Comparison of ENCODE assay signal across 8 cellular contexts in the genomic region with DNA sequence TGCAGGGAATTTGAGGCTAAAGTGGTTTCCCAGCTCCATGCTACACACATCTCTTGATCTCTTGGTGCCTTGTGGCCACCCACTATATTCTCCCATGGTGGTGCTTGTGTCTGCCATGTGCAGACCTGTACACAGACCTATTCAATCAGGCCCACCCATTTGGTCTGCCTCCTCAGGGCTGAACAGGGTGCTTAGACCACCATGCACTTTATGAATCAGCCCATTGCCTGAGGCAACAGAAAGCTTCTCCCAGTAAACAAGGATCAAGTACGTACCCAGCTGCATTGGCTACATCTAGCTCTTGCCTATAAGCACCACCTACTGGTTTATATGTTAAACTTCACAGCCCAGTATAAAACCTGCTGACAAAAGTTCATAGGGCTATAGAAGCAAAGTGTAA.
DNase-seq lines count a peak whose midpoint lies in the region; ATAC-seq, FAIRE-seq and TF ChIP-seq lines count a peak whose summit lies in the region.

No MANE protein-coding gene starts in this region.

- no peak overlapping the region for H3K4me3 Mint-ChIP-seq in astrocyte (ENCODE audit: unreplicated experiment)

- H3K79me2 ChIP-seq in astrocyte (ENCODE audit: insufficient read depth, low read length), result no peaks in the 10 kb centered on the region

- no peak overlapping the region for H3K4me2 ChIP-seq in astrocyte (ENCODE audit: low read length)

- TF ChIP-seq POLR2A in right lobe of liver (IDR thresholded peaks at IDR 0.05) (no peak), sigmoid colon (IDR thresholded peaks at IDR 0.05) (no peak)

- H3K4me1 ChIP-seq in astrocyte (ENCODE audit: insufficient read depth, low read length), result no peaks in the 10 kb centered on the region
- H3K4me1 ChIP-seq in right lobe of liver, result no peaks in the 10 kb centered on the region
- H3K4me1 ChIP-seq in sigmoid colon, result no peaks in the 10 kb centered on the region

- no peak overlapping the region for H3K9ac ChIP-seq in astrocyte (ENCODE audit: low read length)

- H3K9me3 ChIP-seq in astrocyte (ENCODE audit: insufficient read depth, low read depth, low read length) (no peaks in the 10 kb centered on the region), right lobe of liver (no peaks in the 10 kb centered on the region), sigmoid colon (no peaks in the 10 kb centered on the region)

- intact Hi-C loops in right lobe of liver (cut with DNase I) (no loop called here), sigmoid colon (cut with DNase I) (no loop called here)

- H2AFZ ChIP-seq in astrocyte (ENCODE audit: low read depth, low read length), result no peak overlapping the region

- H3K36me3 Mint-ChIP-seq in astrocyte (ENCODE audit: low read depth, unreplicated experiment), result peaks cover 2% of the 10 kb centered on the region

- no peak for TF ChIP-seq EP300 in sigmoid colon (IDR thresholded peaks at IDR 0.05)

- no peak overlapping the region for H3K4me3 ChIP-seq in astrocyte (ENCODE audit: insufficient read depth, low read depth, low read length)
- H3K4me3 ChIP-seq in right lobe of liver, result no peak overlapping the region
- no peak overlapping the region for H3K4me3 ChIP-seq in sigmoid colon

- H3K27me3 ChIP-seq in astrocyte (ENCODE audit: insufficient read depth, low read length) (no peaks in the 10 kb centered on the region), right lobe of liver (no peaks in the 10 kb centered on the region), sigmoid colon (no peaks in the 10 kb centered on the region)

- 18% methylated on average over 1 of the region's 1 CpG for WGBS in right lobe of liver (ENCODE audit: insufficient coverage, low coverage, low lambda C conversion rate, missing lambda C conversion rate)
- 1 to 5% methylated on average over 1 of the region's 1 CpG for WGBS in sigmoid colon, 2 donors

- no peak overlapping the region for H3K27ac ChIP-seq in astrocyte (ENCODE audit: low read depth, low read length)
- H3K27ac ChIP-seq in right lobe of liver, result no peak overlapping the region
- no peak overlapping the region for H3K27ac ChIP-seq in sigmoid colon

- H3K36me3 ChIP-seq in astrocyte (ENCODE audit: insufficient read depth, low read length) (no peaks in the 10 kb centered on the region), right lobe of liver (no peaks in the 10 kb centered on the region), sigmoid colon (no peaks in the 10 kb centered on the region)

- H3K4me1 Mint-ChIP-seq in astrocyte (ENCODE audit: low read depth, unreplicated experiment), result no peaks in the 10 kb centered on the region

- ATAC-seq in right lobe of liver, result peak in 2 of 4 donors; percentile 17 to 35
- ATAC-seq in HG02884 (IDR thresholded peaks at IDR 0.05; ENCODE audit: unreplicated experiment), result no peak
- no peak for ATAC-seq in GM18873 (IDR thresholded peaks at IDR 0.05; ENCODE audit: low FRiP score, unreplicated experiment)

- FAIRE-seq in astrocyte (lab: Jason Lieb, UNC), result no peak

- no peaks in the 10 kb centered on the region for H4K20me1 ChIP-seq in astrocyte (ENCODE audit: insufficient read depth, low read length)

- H3K9me3 Mint-ChIP-seq in astrocyte (ENCODE audit: unreplicated experiment), result no peaks in the 10 kb centered on the region

- no peak overlapping the region for H3K27ac Mint-ChIP-seq in astrocyte (ENCODE audit: unreplicated experiment)

- TF ChIP-seq CTCF in astrocyte (IDR thresholded peaks at IDR 0.05; ENCODE audit: insufficient read depth, low read depth, low read length) (peak; percentile 40), right lobe of liver (IDR thresholded peaks at IDR 0.05) (peak in 3 of 4 donors; percentile 5 to 11 (median 7)), sigmoid colon (IDR thresholded peaks at IDR 0.05) (no peak)

- no peaks in the 10 kb centered on the region for H3K27me3 Mint-ChIP-seq in astrocyte (ENCODE audit: low read depth, unreplicated experiment)

- peak; percentile 70 for DNase-seq in DMS53 (lab: John Stamatoyannopoulos, UW)
- peak; percentile 8 for DNase-seq in NAMALWA (ENCODE audit: low spot score)
- peak; percentile 70 for DNase-seq in astrocyte (ENCODE audit: low read depth)
- no peak for DNase-seq in right lobe of liver
- DNase-seq in sigmoid colon, result no peak
- DNase-seq in activated effector memory CD4-positive, alpha-beta T cell treated with anti-CD3 and anti-CD28 coated beads, Interleukin-2, amount 50 U/mL, for 16 hours, result no peak

Comparison
In these comparisons a context has a peak if more than half of its experiments do, and no peak if none do; other contexts are left out.
1. DNase-seq: peak in DMS53 (single experiment), NAMALWA (single experiment) and astrocyte (single experiment); none in right lobe of liver (0 of 3), sigmoid colon (single experiment) and activated effector memory CD4-positive, alpha-beta T cell treated with anti-CD3 and anti-CD28 coated beads, Interleukin-2, amount 50 U/mL, for 16 hours (single experiment).
2. CTCF ChIP-seq: peak in astrocyte (single experiment) and right lobe of liver (3 of 4); none in sigmoid colon (0 of 4).